17 cellular contexts compared by ENCODE assay signal in genomic region chr14:95484296-95484695, GRCh38. TPM values are rescaled to one million over a fixed set of nuclear protein-coding genes. Genes with fewer than 3 reads are reported as not detected.
A peak's percentile ranks its signal among the peaks of the same experiment; 100 is the strongest.
DNase-seq lines count a peak whose midpoint lies in the region; ATAC-seq and TF ChIP-seq lines count a peak whose summit lies in the region.
"Had no signal": no experiment of that assay in that cellular context is flagged by ENCODE, and none has a peak within 500 bp of the region (broad histone marks: within the 10 kb centered on the region; RNA-seq: fewer than 3 reads in every experiment).

No MANE protein-coding gene starts in this region.

- no peak overlapping the region for H3K9ac ChIP-seq in PC-3 (ENCODE audit: low read length)

- no TSS peak for BruUV-seq in PC-3 (replicated peaks; lab: Mats Ljungman, UMichigan)

- DNase-seq in CD14-positive monocyte (ENCODE audit: low spot score) = no peak
- DNase-seq in HFFc6 = no peak
- DNase-seq in esophagus muscularis mucosa (ENCODE audit: extremely low spot score) = no peak
- DNase-seq in sigmoid colon = no peak
- DNase-seq in central memory CD4-positive, alpha-beta T cell = no peak
- no peak for DNase-seq in PC-3
- DNase-seq in left lung = no peak
- DNase-seq: activated CD4-positive, alpha-beta T cell treated with anti-CD3 and anti-CD28 coated beads, Interleukin-2, amount 50 U/mL, for 1 hour; activated naive CD8-positive, alpha-beta T cell treated with anti-CD3 and anti-CD28 coated beads, Interleukin-2, amount 50 U/mL, for 24 hours; activated T-cell treated with anti-CD3 and anti-CD28 coated beads, Interleukin-2, amount 50 U/mL, for 48 hours; DND-41; NCI-H1436 treated with DMSO at 0.1 percent for 48 hours; occipital lobe; stimulated activated naive CD8-positive, alpha-beta T cell treated with anti-CD3 and anti-CD28 coated beads, Interleukin-15, Interleukin-2, amounts not matched to agents 100 U/mL and 50 U/mL, for 24 hours had no signal

- peaks cover 46% of the 10 kb centered on the region for H3K4me1 Mint-ChIP-seq in CD14-positive monocyte
- H3K4me1 Mint-ChIP-seq in HFFc6 (ENCODE audit: low read depth) = peaks cover 73% of the 10 kb centered on the region
- H3K4me1 Mint-ChIP-seq: mesothelial cell of epicardium had no signal

- ATAC-seq in PC-3 = no peak
- ATAC-seq in left lung = no peak
- ATAC-seq in GM19455 (IDR thresholded peaks at IDR 0.05; ENCODE audit: unreplicated experiment) = no peak
- ATAC-seq: activated naive CD8-positive, alpha-beta T cell treated with anti-CD3 and anti-CD28 coated beads, Interleukin-2, amount 50 U/mL, for 24 hours; stimulated activated naive CD8-positive, alpha-beta T cell treated with anti-CD3 and anti-CD28 coated beads, Interleukin-15, Interleukin-2, amounts not matched to agents 100 U/mL and 50 U/mL, for 24 hours had no signal

- POLR2A ChIA-PET in PC-3 (lab: Charles Lee; ENCODE audit: unreplicated experiment) = no interaction called here

- TF ChIP-seq EP300 in esophagus muscularis mucosa (IDR thresholded peaks at IDR 0.05) = no peak
- TF ChIP-seq EP300 in sigmoid colon (IDR thresholded peaks at IDR 0.05) = no peak

- no peaks in the 10 kb centered on the region for H3K27me3 Mint-ChIP-seq in CD14-positive monocyte (ENCODE audit: low read depth in 3 of 3)
- H3K27me3 Mint-ChIP-seq in HFFc6 (ENCODE audit: insufficient read depth) = no peaks in the 10 kb centered on the region; the same call in 1 of the 2 replicates
- H3K27me3 Mint-ChIP-seq: activated naive CD8-positive, alpha-beta T cell treated with anti-CD3 and anti-CD28 coated beads, Interleukin-2, amount 50 U/mL, for 24 hours had no signal

- no peaks in the 10 kb centered on the region for H3K79me2 ChIP-seq in PC-3 (ENCODE audit: low read length)

- H3K27me3 ChIP-seq in esophagus muscularis mucosa = peaks cover 0 to 8% (median 0%) of the 10 kb centered on the region in 4 donors
- H3K27me3 ChIP-seq in sigmoid colon = peaks cover 0 to 3% (median 0%) of the 10 kb centered on the region in 3 donors
- no peaks in the 10 kb centered on the region for H3K27me3 ChIP-seq in PC-3 (ENCODE audit: low read length)
- H3K27me3 ChIP-seq in left lung = no peaks in the 10 kb centered on the region
- H3K27me3 ChIP-seq: SJSA1 had no signal

- H2AFZ ChIP-seq in PC-3 (ENCODE audit: low read length) = no peak overlapping the region

- H3K4me3 Mint-ChIP-seq in CD14-positive monocyte (no peak overlapping the region), HFFc6 (no peak overlapping the region)
- H3K4me3 Mint-ChIP-seq: activated naive CD8-positive, alpha-beta T cell treated with anti-CD3 and anti-CD28 coated beads, Interleukin-2, amount 50 U/mL, for 24 hours; mesothelial cell of epicardium had no signal

- WGBS in esophagus muscularis mucosa = 89% methylated on average over 5 of the region's 5 CpGs
- WGBS in sigmoid colon, 2 donors = 78 to 84% methylated on average over 5 of the region's 5 CpGs

- H3F3A ChIP-seq in PC-3 (ENCODE audit: low read length, unreplicated experiment) = no peaks in the 10 kb centered on the region

- TF ChIP-seq CTCF in CD14-positive monocyte (IDR thresholded peaks at IDR 0.05) (no peak), HFFc6 (IDR thresholded peaks at IDR 0.05) (no peak), esophagus muscularis mucosa (IDR thresholded peaks at IDR 0.05) (no peak), sigmoid colon (IDR thresholded peaks at IDR 0.05) (no peak), PC-3 (conservative IDR thresholded peaks at IDR 0.05; ENCODE audit: low read depth, low read length) (no peak), left lung (IDR thresholded peaks at IDR 0.05) (no peak)

- peak overlapping the region; percentile 41 to 78 (median 71) for H3K27ac ChIP-seq in esophagus muscularis mucosa (replicated peaks in 1 of 4)
- peak overlapping the region in 3 of 4 donors; percentile 60 to 69 (median 65) for H3K27ac ChIP-seq in sigmoid colon
- H3K27ac ChIP-seq in PC-3 (ENCODE audit: low read length) = no peak overlapping the region
- H3K27ac ChIP-seq in left lung = no peak overlapping the region

- H3K4me3 ChIP-seq in esophagus muscularis mucosa (no peak overlapping the region), sigmoid colon (no peak overlapping the region), PC-3 (ENCODE audit: low read length) (no peak overlapping the region), left lung (no peak overlapping the region)
- H3K4me3 ChIP-seq: SJSA1 had no signal

- H3K36me3 Mint-ChIP-seq in CD14-positive monocyte (peaks cover 41 to 75% of the 10 kb centered on the region in 2 donors), HFFc6 (ENCODE audit: low read depth) (peaks cover 6% of the 10 kb centered on the region; the same call in 1 of the 2 replicates)
- H3K36me3 Mint-ChIP-seq: mesothelial cell of epicardium had no signal

- no peaks in the 10 kb centered on the region for H3K36me3 ChIP-seq in esophagus muscularis mucosa
- H3K36me3 ChIP-seq in sigmoid colon = no peaks in the 10 kb centered on the region
- no peaks in the 10 kb centered on the region for H3K36me3 ChIP-seq in PC-3 (ENCODE audit: low read depth, low read length)
- no peaks in the 10 kb centered on the region for H3K36me3 ChIP-seq in left lung
- H3K36me3 ChIP-seq: SJSA1 had no signal

- H3K27ac Mint-ChIP-seq in CD14-positive monocyte (peak overlapping the region in 5 of 7 donors; percentile 13 to 77 (median 34)), HFFc6 (peak overlapping the region; percentile 93)
- H3K27ac Mint-ChIP-seq: activated naive CD8-positive, alpha-beta T cell treated with anti-CD3 and anti-CD28 coated beads, Interleukin-2, amount 50 U/mL, for 24 hours; mesothelial cell of epicardium had no signal

- H4K20me1 ChIP-seq in PC-3 (ENCODE audit: low read length) = no peaks in the 10 kb centered on the region

- no peaks in the 10 kb centered on the region for H3K9me3 Mint-ChIP-seq in CD14-positive monocyte
- no peaks in the 10 kb centered on the region for H3K9me3 Mint-ChIP-seq in HFFc6
- H3K9me3 Mint-ChIP-seq: activated naive CD8-positive, alpha-beta T cell treated with anti-CD3 and anti-CD28 coated beads, Interleukin-2, amount 50 U/mL, for 24 hours; mesothelial cell of epicardium had no signal

- no peaks in the 10 kb centered on the region for H3K9me2 ChIP-seq in PC-3 (replicated peaks; ENCODE audit: low read length)

- CTCF ChIA-PET in PC-3 (lab: Charles Lee) = no interaction called here

- H3K4me2 ChIP-seq in PC-3 (ENCODE audit: low read length) = no peak overlapping the region

- intact Hi-C loops in CD14-positive monocyte (cut with micrococcal nuclease) = no loop called here
- intact Hi-C loops in esophagus muscularis mucosa (cut with DNase I) = no loop called here
- intact Hi-C loops in sigmoid colon (cut with DNase I) = no loop called here
- intact Hi-C loops in PC-3 (cut with micrococcal nuclease) = loop anchor here (10.0 kb wide), 1 partner anchor 51 kb away; the partner anchor contains the start of gene GLRX5
- intact Hi-C loops in left lung (cut with DNase I) = no loop called here

- TF ChIP-seq POLR2A in esophagus muscularis mucosa (IDR thresholded peaks at IDR 0.05; ENCODE audit: low read depth) (no peak), sigmoid colon (IDR thresholded peaks at IDR 0.05) (no peak)

- H3K9me3 ChIP-seq in esophagus muscularis mucosa = no peaks in the 10 kb centered on the region
- H3K9me3 ChIP-seq in sigmoid colon = no peaks in the 10 kb centered on the region
- H3K9me3 ChIP-seq in PC-3 (ENCODE audit: low read length) = no peaks in the 10 kb centered on the region
- no peaks in the 10 kb centered on the region for H3K9me3 ChIP-seq in left lung
- H3K9me3 ChIP-seq: SJSA1 had no signal

- peaks cover 41 to 90% (median 81%) of the 10 kb centered on the region in 4 donors for H3K4me1 ChIP-seq in esophagus muscularis mucosa
- H3K4me1 ChIP-seq in sigmoid colon = peaks cover 0 to 29% (median 26%) of the 10 kb centered on the region in 4 donors
- H3K4me1 ChIP-seq in PC-3 (ENCODE audit: insufficient read depth, low read length) = peaks cover 28% of the 10 kb centered on the region
- peaks cover 0 to 52% of the 10 kb centered on the region in 2 donors for H3K4me1 ChIP-seq in left lung

RNA-seq across cellular contexts. Expression of gene SYNE3, which starts 32.2 kb away (rescaled TPM):
- 1 to 10 TPM; 2.6 to 3.5 TPM for polyA plus RNA-seq in CD14-positive monocyte
- total RNA-seq in HFFc6 (2021; fragmentation: NEBNext Ultra II Directional; extraction: Animal tissue kit (Norgen Biotek cat#: 25700)) = 10 to 100 TPM; 14.8 to 20.4 (median 16.3) TPM
- 10 to 100 TPM; 14.4 to 18.7 (median 16.6) TPM for total RNA-seq in esophagus muscularis mucosa
- total RNA-seq in sigmoid colon = 10 to 100 TPM in 2 of 4 donors, 1 to 10 TPM in 2; 5.6 to 11.8 (median 9.9) TPM
- polyA plus RNA-seq in sigmoid colon = 1 to 10 TPM in 2 of 3 donors, under 1 TPM in 1; 0.69 to 6.3 (median 1.8) TPM
- total RNA-seq in PC-3 (2014; rRNA removed) = 1.2 and 3.5 TPM in 2 replicates
- 10 to 100 TPM; 11.1 to 25.4 TPM for total RNA-seq in left lung

RNA-seq across cellular contexts. Expression of gene GLRX5, which starts 50.6 kb away (rescaled TPM):
- polyA plus RNA-seq in CD14-positive monocyte (10 to 100 TPM; 31.1 to 43.1 TPM), sigmoid colon (10 to 100 TPM; 45.7 to 97.1 (median 76.9) TPM)
- total RNA-seq in HFFc6 (2021; fragmentation: NEBNext Ultra II Directional; extraction: Animal tissue kit (Norgen Biotek cat#: 25700)) = 10 to 100 TPM; 38.7 to 47.2 (median 43.8) TPM
- total RNA-seq in esophagus muscularis mucosa (10 to 100 TPM; 34.3 to 51.5 (median 43.5) TPM), sigmoid colon (10 to 100 TPM; 30.5 to 61.4 (median 44.3) TPM), PC-3 (2014; rRNA removed) (60.0 and 64.3 TPM in 2 replicates), left lung (10 to 100 TPM; 29.4 to 29.5 TPM)

Comparison
In these comparisons a context has a peak if more than half of its experiments do, and no peak if none do; other contexts are left out.
1. H3K27ac ChIP-seq: peak in esophagus muscularis mucosa (4 of 4) and sigmoid colon (3 of 4); none in PC-3 (single experiment) and left lung (0 of 2).